Comparison of ENCODE assay signal across 7 cellular contexts in the genomic region with DNA sequence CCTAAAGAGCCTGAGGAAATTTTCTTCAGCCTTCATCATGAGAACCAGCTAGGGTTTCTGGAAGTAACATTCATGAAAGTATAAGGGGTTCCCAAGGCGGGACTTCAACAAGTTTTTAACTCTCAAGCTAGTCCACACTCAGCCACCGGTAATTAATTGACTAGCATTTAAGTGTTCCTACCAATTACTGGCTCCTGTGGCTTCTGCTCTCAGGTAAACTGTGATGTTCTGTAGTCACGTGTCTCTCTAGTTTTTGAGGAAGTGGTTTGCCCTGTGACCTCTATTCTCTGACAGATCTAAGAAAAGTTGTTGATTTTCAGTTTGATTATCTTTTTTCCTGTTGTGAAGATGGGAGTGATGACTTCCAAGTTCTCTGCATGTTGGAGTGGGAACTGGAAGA. TPM values are rescaled to one million over a fixed set of nuclear protein-coding genes. Genes with fewer than 3 reads are reported as not detected.
DNase-seq lines count a peak whose midpoint lies in the region; ATAC-seq, FAIRE-seq and TF ChIP-seq lines count a peak whose summit lies in the region.
"Not testable (repeated sequence)": the region's sequence is repeated elsewhere in the genome, so short reads cannot be mapped to it uniquely, and the experiment has no call there.

No MANE protein-coding gene starts in this region.

- intact Hi-C loops in GM12878 (cut with micrococcal nuclease; ENCODE audit: unreplicated experiment) = not testable (repeated sequence)

- H3K9ac ChIP-seq in GM12878 (ENCODE audit: control insufficient read depth, insufficient read depth, low read length) = not testable (repeated sequence)

- POLR2A ChIA-PET in GM12878 (lab: Charles Lee) = not testable (repeated sequence)

- in situ Hi-C loops in GM12878 (cut with MboI) = not testable (repeated sequence)

- not testable (repeated sequence) for TF ChIP-seq POLR2A in GM12878 (IDR thresholded peaks at IDR 0.05; ENCODE audit: low read depth, low read length)

- TF ChIP-seq RAD21 in GM12878 (IDR thresholded peaks at IDR 0.05; ENCODE audit: insufficient read depth, low read depth, low read length) = not testable (repeated sequence)

- BruUV-seq in GM12878 (replicated peaks; lab: Mats Ljungman, UMichigan) = not testable (repeated sequence)

- not testable (repeated sequence) for H3K4me3 ChIP-seq in GM12878

- not testable (repeated sequence) for TF ChIP-seq EP300 in GM12878 (IDR thresholded peaks at IDR 0.05; ENCODE audit: borderline replicate concordance in 1 of 2, control insufficient read depth in 1 of 2, low read depth in 2 of 2, low read length in 2 of 2)

- CTCF ChIA-PET in GM12878 (lab: Yijun Ruan, JAX) = not testable (repeated sequence)

- ATAC-seq in GM18508 (IDR thresholded peaks at IDR 0.05; ENCODE audit: insufficient read depth, unreplicated experiment) = peak; percentile 80
- peak; percentile 82 for ATAC-seq in GM21447 (IDR thresholded peaks at IDR 0.05; ENCODE audit: unreplicated experiment)
- peak; percentile 92 for ATAC-seq in HG02938 (IDR thresholded peaks at IDR 0.05; ENCODE audit: unreplicated experiment)
- peak; percentile 82 for ATAC-seq in HG03342 (IDR thresholded peaks at IDR 0.05; ENCODE audit: unreplicated experiment)
- peak; percentile 49 for ATAC-seq in GM12878

- SMC1A ChIA-PET in GM12878 (lab: Charles Lee; ENCODE audit: uncharacterized antibody, unreplicated experiment) = not testable (repeated sequence)

- H3K27me3 ChIP-seq in GM12878 (replicated peaks in 1 of 2; ENCODE audit: control insufficient read depth in 2 of 2, insufficient read depth in 2 of 2, low read length in 1 of 2) = not testable (repeated sequence)

- RAD21 ChIA-PET in GM12878 (lab: Charles Lee; ENCODE audit: unreplicated experiment) = not testable (repeated sequence)

- H3K27ac ChIP-seq in GM12878 (ENCODE audit: control insufficient read depth, insufficient read depth) = not testable (repeated sequence)

- not testable (repeated sequence) for TF ChIP-seq CTCF in GM12878 (IDR thresholded peaks at IDR 0.05 in 2 of 3, conservative IDR thresholded peaks at IDR 0.05 in 1 of 3; ENCODE audit: control insufficient read depth in 2 of 3, extremely low read depth in 1 of 3, insufficient read depth in 1 of 3, low read depth in 3 of 3, low read length in 3 of 3)

- not testable (repeated sequence) for H3K4me1 ChIP-seq in GM12878 (ENCODE audit: control insufficient read depth, insufficient read depth, low read length)

- not testable (repeated sequence) for H3K9me3 ChIP-seq in GM12878 (replicated peaks; ENCODE audit: control insufficient read depth, insufficient read depth, low read length)

- not testable (repeated sequence) for H3K79me2 ChIP-seq in GM12878 (ENCODE audit: control insufficient read depth, insufficient read depth, low read length)

- WGBS in GM12878 (ENCODE audit: insufficient coverage, insufficient replicate concordance, low lambda C conversion rate, missing lambda C conversion rate) = 45% methylated on average over 2 of the region's 3 CpGs

- not testable (repeated sequence) for H4K20me1 ChIP-seq in GM12878 (ENCODE audit: control insufficient read depth, insufficient read depth)

- not testable (repeated sequence) for H2AFZ ChIP-seq in GM12878 (ENCODE audit: control insufficient read depth, low read depth, low read length)

- H3K36me3 ChIP-seq in GM12878 (ENCODE audit: control insufficient read depth in 2 of 2, insufficient read depth in 2 of 2, low read length in 1 of 2) = not testable (repeated sequence)

- DNase-seq in GM19239 (ENCODE audit: insufficient read length, low spot score); GM12878 (ENCODE audit: low read depth, low spot score): not testable (repeated sequence)
- peak; percentile 31 for DNase-seq in OCI-M1 (lab: John Stamatoyannopoulos, UW)

- FAIRE-seq in GM19239 (lab: Jason Lieb, UNC) = peak; percentile 90
- not testable (repeated sequence) for FAIRE-seq in GM12878 (lab: Jason Lieb, UNC)

- H3K4me2 ChIP-seq in GM12878 (ENCODE audit: control insufficient read depth, insufficient read depth) = not testable (repeated sequence)

TF ChIP-seq in GM12878, 131 proteins besides CTCF, POLR2A, EP300 and RAD21:
- peak; percentile 70 for TF ChIP-seq RAD51 (IDR thresholded peaks at IDR 0.05)
- peak in 1 of 2 experiments; percentile 53; a peak in 1 of 4 replicates for TF ChIP-seq BHLHE40 (IDR thresholded peaks at IDR 0.05; ENCODE audit: borderline replicate concordance in 1 of 2, low read depth in 2 of 2, low read length in 1 of 2)
- peak; percentile 88 for TF ChIP-seq NR2F1 (conservative IDR thresholded peaks at IDR 0.05)
- peak; percentile 70 for TF ChIP-seq MTA2 (IDR thresholded peaks at IDR 0.05; ENCODE audit: low read depth)
- TF ChIP-seq ZNF217 (IDR thresholded peaks at IDR 0.05) = 0 out of 2 replicates have a peak, but pooled peaks have one; percentile 22
TF ChIP-seq in GM12878: peak in this region for 5; not testable (repeated sequence) for 126.

RNA-seq across cellular contexts. Expression of gene CKAP2, which starts 42.7 kb away (rescaled TPM):
- total RNA-seq in GM12878 (2013; cell fraction: nucleolus; rRNA removed) = 39.3 and 45.4 TPM in 2 replicates
- 32.2 and 39.3 TPM in 2 replicates for total RNA-seq in GM12878 (2014; rRNA removed)
- 51.4 and 52.4 TPM in 2 replicates for total RNA-seq in GM12878 (2014; rRNA removed; fragmentation: Illumina TruSeq; extraction: Trizol)
- total RNA-seq in GM12878 (2021) = 41.6 and 42.9 TPM in 2 replicates
- 11.6 TPM for polyA plus RNA-seq in GM12878 (2011; ENCODE audit: low read depth)
- 22.1 and 39.8 TPM in 2 replicates for polyA plus RNA-seq in GM12878 (2011; rRNA removed)
- 9.4 and 13.8 TPM in 2 replicates for polyA plus RNA-seq in GM12878 (2011; cell fraction: cytosol; rRNA removed)
- 15.1 and 20.2 TPM in 2 replicates for polyA plus RNA-seq in GM12878 (2011; cell fraction: nucleus; rRNA removed)
- polyA plus RNA-seq in GM12878 (2012) = 21.3 and 28.3 TPM in 2 replicates
- 58.6 and 65.3 TPM in 2 replicates for polyA plus RNA-seq in GM12878 (2014; fragmentation: Illumina TruSeq; extraction: Trizol)
- 10 to 100 TPM; 20.9 to 21.8 TPM for polyA plus RNA-seq in GM12878 (2014; fragmentation: Nextera tagmentation; extraction: Ambion mirVana)
- polyA plus RNA-seq in GM12878 (2014; rRNA removed) = 20.6 and 25.6 TPM in 2 replicates
- 10 to 100 TPM; 58.5 to 62.3 TPM for polyA plus RNA-seq in GM12878 (2016; fragmentation: Nextera tagmentation; extraction: Ambion mirVana)
- polyA minus RNA-seq in GM12878 (2011; rRNA and poly(A)+ RNA removed) = 15.1 and 19.2 TPM in 2 replicates
- polyA minus RNA-seq in GM12878 (2011; cell fraction: cytosol; rRNA and poly(A)+ RNA removed) = 13.5 and 13.6 TPM in 2 replicates
- 10.3 and 14.7 TPM in 2 replicates for polyA minus RNA-seq in GM12878 (2011; cell fraction: nucleus; rRNA and poly(A)+ RNA removed)

RNA-seq across cellular contexts. Expression of gene VPS36, which starts 47.5 kb away (rescaled TPM):
- 157 and 173 TPM in 2 replicates for total RNA-seq in GM12878 (2013; cell fraction: nucleolus; rRNA removed)
- total RNA-seq in GM12878 (2014; rRNA removed) (24.4 and 26.5 TPM in 2 replicates), GM12878 (2014; rRNA removed; fragmentation: Illumina TruSeq; extraction: Trizol) (23.4 and 23.7 TPM in 2 replicates), GM12878 (2021) (16.1 and 16.3 TPM in 2 replicates)
- 12.9 TPM for polyA plus RNA-seq in GM12878 (2011; ENCODE audit: low read depth)
- polyA plus RNA-seq in GM12878 (2011; rRNA removed) (25.7 and 41.5 TPM in 2 replicates), GM12878 (2014; fragmentation: Illumina TruSeq; extraction: Trizol) (26.7 and 35.6 TPM in 2 replicates), GM12878 (2014; fragmentation: Nextera tagmentation; extraction: Ambion mirVana) (10 to 100 TPM; 10.3 to 12.3 TPM), GM12878 (2014; rRNA removed) (22.8 and 25.2 TPM in 2 replicates), GM12878 (2016; fragmentation: Nextera tagmentation; extraction: Ambion mirVana) (10 to 100 TPM; 23.3 to 29.0 TPM)
- polyA plus RNA-seq in GM12878 (2011; cell fraction: cytosol; rRNA removed) = 8.5 and 10.3 TPM in 2 replicates
- 33.6 and 39.6 TPM in 2 replicates for polyA plus RNA-seq in GM12878 (2011; cell fraction: nucleus; rRNA removed)
- polyA plus RNA-seq in GM12878 (2012) = 15.5 and 16.1 TPM in 2 replicates
- 10.1 and 14.0 TPM in 2 replicates for polyA minus RNA-seq in GM12878 (2011; rRNA and poly(A)+ RNA removed)
- polyA minus RNA-seq in GM12878 (2011; cell fraction: cytosol; rRNA and poly(A)+ RNA removed) = 6.3 and 10.4 TPM in 2 replicates
- 14.1 and 19.5 TPM in 2 replicates for polyA minus RNA-seq in GM12878 (2011; cell fraction: nucleus; rRNA and poly(A)+ RNA removed)
